In the genomic region with DNA sequence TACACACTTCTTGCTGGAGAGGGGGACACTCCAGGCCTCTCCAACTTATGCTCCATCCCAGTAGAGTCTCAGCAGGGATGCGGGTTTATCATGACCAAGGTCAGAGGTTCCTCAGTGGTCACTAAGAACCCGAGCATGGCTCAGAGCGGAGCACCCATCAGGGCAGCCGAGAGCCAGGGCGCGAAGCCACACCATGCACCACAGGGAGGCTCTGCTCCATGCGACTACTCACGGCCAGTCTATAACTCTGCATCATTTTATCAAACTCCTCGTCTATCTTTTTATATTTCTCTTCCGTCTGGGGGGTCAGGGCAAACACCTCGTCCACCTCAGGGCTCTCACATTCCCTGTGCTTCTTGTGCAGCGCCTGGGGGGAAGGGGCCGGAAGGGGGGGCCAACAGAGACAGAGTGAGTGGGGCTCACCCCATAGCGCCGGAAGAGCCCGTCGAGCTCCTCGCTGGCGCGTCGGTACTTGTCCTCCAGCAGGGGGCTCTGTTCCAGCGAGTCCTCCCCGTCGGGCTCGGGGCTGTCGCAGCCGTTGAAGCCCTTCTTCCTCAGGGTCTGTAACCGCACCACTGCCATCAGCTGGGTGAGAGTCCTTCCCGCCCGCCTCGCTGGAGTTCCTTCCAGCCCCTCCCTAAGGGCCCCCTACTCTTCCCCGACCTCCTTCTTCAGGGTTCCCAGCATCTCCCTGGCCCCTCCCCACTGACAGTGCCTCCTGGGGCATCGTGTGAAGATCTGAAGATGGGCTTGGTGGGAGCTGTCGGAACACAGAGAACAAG, we compare ENCODE assay signal across 8 cellular contexts. TPM values are rescaled to one million over a fixed set of nuclear protein-coding genes. Genes with fewer than 3 reads are reported as not detected.
DNase-seq lines count a peak whose midpoint lies in the region; ATAC-seq, FAIRE-seq and TF ChIP-seq lines count a peak whose summit lies in the region.

No MANE protein-coding gene starts in this region.

- no peak for TF ChIP-seq EP300 in A549 (IDR thresholded peaks at IDR 0.05)

- POLR2A ChIA-PET in A549 (lab: Yijun Ruan, JAX): interaction anchor here (0.6 to 1.2 kb wide), 5 partner anchors 11 to 23 kb away, joined by 3 to 14 read pairs (median 5); partner anchors contain the start of gene MEF2D

- peak; percentile 53 to 57 for TF ChIP-seq RAD21 in A549 (conservative IDR thresholded peaks at IDR 0.05 in 1 of 2, IDR thresholded peaks at IDR 0.05 in 1 of 2)

- WGBS in A549 (ENCODE audit: missing lambda C conversion rate): 52% methylated on average over 32 of the region's 34 CpGs

- CTCF ChIA-PET in A549 (lab: Yijun Ruan, JAX): interaction anchor here (0.6 to 31.7 kb wide), 34 partner anchors 5 to 147 kb away, joined by 3 to 474 read pairs (median 4); partner anchors contain the start of genes MEF2D, NAXE and TTC24

- peak; percentile 64 for TF ChIP-seq CTCF in A549 (IDR thresholded peaks at IDR 0.05)
- TF ChIP-seq CTCF in OCI-LY3 (IDR thresholded peaks at IDR 0.05; ENCODE audit: low read depth, low read length): peak; percentile 86

- H3K27ac ChIP-seq in A549: peak overlapping the region in 1 of 2 experiments; percentile 42; a peak in 2 of 6 replicates
- H3K27ac ChIP-seq in OCI-LY3 (ENCODE audit: low read length): peak overlapping the region; percentile 53

- no peaks in the 10 kb centered on the region for H3K27me3 ChIP-seq in OCI-LY3 (ENCODE audit: low read depth, low read length)

- H3K4me3 ChIP-seq in A549 (no peak overlapping the region), OCI-LY3 (ENCODE audit: low read length) (peak overlapping the region; percentile 36)

- peaks cover 29% of the 10 kb centered on the region for H3K4me1 ChIP-seq in A549
- H3K4me1 ChIP-seq in OCI-LY3 (ENCODE audit: low read length): peaks cover 30% of the 10 kb centered on the region

- ATAC-seq in A549: peak; percentile 36 to 78; a peak in 3 of 6 replicates

- H3K4me2 ChIP-seq in A549: no peak overlapping the region
- peak overlapping the region; percentile 54 for H3K4me2 ChIP-seq in OCI-LY3 (ENCODE audit: low read length)

- H3K79me2 ChIP-seq in OCI-LY3 (ENCODE audit: low read length): peaks cover 20% of the 10 kb centered on the region

- H3K36me3 ChIP-seq in OCI-LY3 (replicated peaks; ENCODE audit: low read depth, low read length): peaks cover 62% of the 10 kb centered on the region

- H3K9me3 ChIP-seq in A549 (no peaks in the 10 kb centered on the region), OCI-LY3 (ENCODE audit: insufficient read depth, low read length) (no peaks in the 10 kb centered on the region)

- no peak for FAIRE-seq in A549 (lab: Jason Lieb, UNC)
- peak; percentile 78 for FAIRE-seq in GM19239 (lab: Jason Lieb, UNC)

- DNase-seq in A549 (ENCODE audit: low read depth in 1 of 2, low spot score in 1 of 2): peak; percentile 59 to 83
- DNase-seq in GM19239 (ENCODE audit: insufficient read length, low spot score): peak; percentile 92
- peak; percentile 62 for DNase-seq in activated effector memory CD4-positive, alpha-beta T cell treated with Interleukin-2 at 50 U/mL for 16 hours
- DNase-seq in germinal center (ENCODE audit: low spot score): peak; percentile 87
- peak; percentile 65 for DNase-seq in retina
- no peak for DNase-seq in inferior parietal cortex (ENCODE audit: extremely low spot score)
- DNase-seq in OCI-M1 (lab: John Stamatoyannopoulos, UW): no peak

- peaks cover 34% of the 10 kb centered on the region for H4K20me1 ChIP-seq in OCI-LY3 (ENCODE audit: insufficient read depth, low read length)

- H3K9ac ChIP-seq in OCI-LY3 (ENCODE audit: low read length): peak overlapping the region; percentile 36

- no peak overlapping the region for H2AFZ ChIP-seq in OCI-LY3 (ENCODE audit: low read depth, low read length)

- no peak for TF ChIP-seq POLR2A in A549 (IDR thresholded peaks at IDR 0.05; ENCODE audit: low read length)

TF ChIP-seq in A549, 52 proteins besides CTCF, POLR2A, EP300 and RAD21:
- TF ChIP-seq SMC3 (IDR thresholded peaks at IDR 0.05) (peak; percentile 74), BHLHE40 (IDR thresholded peaks at IDR 0.05; ENCODE audit: low read depth, low read length) (no peak)

RNA-seq across cellular contexts. Expression of gene MEF2D, which starts 20.0 kb away (rescaled TPM):
- 16.8 and 20.8 TPM in 2 replicates for polyA plus RNA-seq in A549 (2011; rRNA removed)
- polyA plus RNA-seq in A549 (2012; cell fraction: cytosol; rRNA removed): 24.1 and 35.9 TPM in 2 replicates
- 93.8 and 94.5 TPM in 2 replicates for polyA plus RNA-seq in A549 (2012; cell fraction: nucleus; rRNA removed)
- 20.7 to 23.4 TPM (median 22.8 TPM) in 3 replicates for polyA plus RNA-seq in A549 (2017; fragmentation: RNase III; extraction: RNeasy Plus Mini Kit Qiagen cat#74134 plus additional on column Dnase treatment)
- 22.8 and 26.8 TPM in 2 replicates for polyA minus RNA-seq in A549 (2011; rRNA and poly(A)+ RNA removed)

Comparison
In these comparisons a context has a peak if more than half of its experiments do, and no peak if none do; other contexts are left out.
1. DNase-seq: peak in A549 (2 of 2), GM19239 (single experiment), activated effector memory CD4-positive, alpha-beta T cell treated with Interleukin-2 at 50 U/mL for 16 hours (single experiment), germinal center (single experiment) and retina (single experiment); none in inferior parietal cortex (single experiment) and OCI-M1 (single experiment).